ENCODE assay signal across 23 cellular contexts in the genomic region with DNA sequence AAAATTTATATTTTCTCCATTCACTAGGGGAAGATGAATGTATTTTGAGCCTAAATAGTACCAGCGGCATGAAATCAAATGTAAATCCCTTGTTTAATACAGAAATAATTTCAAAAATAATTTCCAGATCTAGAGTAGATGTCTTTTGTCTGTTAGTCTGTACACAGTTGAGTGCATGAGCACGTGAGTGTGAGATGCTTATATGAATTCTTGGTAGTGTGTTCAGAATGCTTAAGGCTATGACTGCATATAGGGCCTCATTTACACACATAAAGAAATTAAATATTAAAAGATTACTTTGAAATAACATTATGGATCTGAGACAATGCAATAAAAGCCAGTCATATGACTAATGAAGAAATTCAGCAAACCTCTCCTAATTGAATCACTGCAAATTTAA. TPM values are rescaled to one million over a fixed set of nuclear protein-coding genes. Genes with fewer than 3 reads are reported as not detected.
"Had no signal": no experiment of that assay in that cellular context is flagged by ENCODE, and none has a peak within 500 bp of the region (broad histone marks: within the 10 kb centered on the region; RNA-seq: fewer than 3 reads in every experiment).

No MANE protein-coding gene starts in this region.

- H3K27me3 ChIP-seq: testis had no signal

- H3K79me2 ChIP-seq: parathyroid adenoma had no signal

- H3K4me3 ChIP-seq: ascending aorta, colonic mucosa, esophagus muscularis mucosa, right lobe of liver, skin epidermis, testis, uterus had no signal

- H3K27ac ChIP-seq: ascending aorta, colonic mucosa, esophagus muscularis mucosa, parathyroid adenoma, right lobe of liver, skin epidermis, testis, uterus, VCaP had no signal

- H2AFZ ChIP-seq: parathyroid adenoma had no signal

- H3K36me3 ChIP-seq: ascending aorta, colonic mucosa, esophagus muscularis mucosa, right lobe of liver, uterus had no signal

- H3K9ac ChIP-seq: parathyroid adenoma had no signal

- ATAC-seq: activated naive CD4-positive, alpha-beta T cell treated with anti-CD3 and anti-CD28 coated beads, Interleukin-2, amount 50 U/mL, for 72 hours; activated T-helper 17 cell treated with anti-CD3 and anti-CD28 coated beads, Interleukin-2, amount 50 U/mL, for 72 hours; left ventricle myocardium superior; right lobe of liver; stimulated activated effector memory CD8-positive, alpha-beta T cell treated with anti-CD3 and anti-CD28 coated beads, Interleukin-12 subunit alpha, Interleukin-12 subunit beta, amount 100 ng/mL, for 72 hours; stimulated activated naive CD8-positive, alpha-beta T cell treated with anti-CD3 and anti-CD28 coated beads, Interleukin-15, amount 100 ng/mL, for 72 hours had no signal

- H3K4me1 ChIP-seq: ascending aorta, colonic mucosa, parathyroid adenoma, right lobe of liver, uterus had no signal

- DNase-seq: activated CD4-positive, alpha-beta T cell treated with anti-CD3 and anti-CD28 coated beads, Interleukin-2, amount 50 U/mL, for 1 hour; activated CD4-positive, CD25-positive, alpha-beta regulatory T cell treated with anti-CD3 and anti-CD28 coated beads, Interleukin-2, amount 50 U/mL, for 72 hours; activated T-cell treated with anti-CD3 and anti-CD28 coated beads, Interleukin-2, amount 50 U/mL, for 24 hours; colonic mucosa; kidney glomerular epithelial cell; left ventricle myocardium superior; nucleus accumbens; right lobe of liver; stimulated activated CD4-positive, alpha-beta T cell treated with anti-CD3 and anti-CD28 coated beads, Interleukin-2, amount 100 ng/mL, for 24 hours; stimulated activated naive CD8-positive, alpha-beta T cell treated with anti-CD3 and anti-CD28 coated beads, Interleukin-15, amount 100 ng/mL, for 72 hours; testis; trophoblast cell; uterus had no signal

- H3K9me3 ChIP-seq: ascending aorta, colonic mucosa, esophagus muscularis mucosa, right lobe of liver, testis, uterus had no signal

RNA-seq across cellular contexts. Expression of a gene that starts 4.7 kb away (rescaled TPM):
- total RNA-seq: activated naive CD4-positive, alpha-beta T cell treated with anti-CD3 and anti-CD28 coated beads, Interleukin-2, amount 50 U/mL, for 72 hours; activated T-helper 17 cell treated with anti-CD3 and anti-CD28 coated beads, Interleukin-2, amount 50 U/mL, for 72 hours; ascending aorta; left ventricle myocardium superior; myocyte; right lobe of liver; T-helper 2 cell treated with Interferon-gamma antibody and Interleukin-4, amounts not matched to agents 100 ng/mL and 5 ng/mL, for 36 hours had no signal
